In genomic region chr20:31822421-31823330, GRCh38 we compare ENCODE assay signal across 8 cellular contexts. TPM values are rescaled to one million over a fixed set of nuclear protein-coding genes. Genes with fewer than 3 reads are reported as not detected.
DNase-seq lines count a peak whose midpoint lies in the region; ATAC-seq lines count a peak whose summit lies in the region.

No MANE protein-coding gene starts in this region.

- H3K27ac ChIP-seq in caudate nucleus (ENCODE audit: low read depth, low read length): no peak overlapping the region

- ATAC-seq in HG02678 (IDR thresholded peaks at IDR 0.05; ENCODE audit: unreplicated experiment) (peak; percentile 75), left lobe of liver (peak; percentile 94)
- ATAC-seq in activated CD4-positive, CD25-positive, alpha-beta regulatory T cell treated with anti-CD3 and anti-CD28 coated beads, Interleukin-2, amount 50 U/mL, for 24 hours: peak; percentile 80

- DNase-seq in DMS53 treated with DMSO at 0.1 percent for 48 hours (lab: John Stamatoyannopoulos, UW; ENCODE audit: unreplicated experiment) (peak; percentile 58), NCI-H2196 (lab: John Stamatoyannopoulos, UW; ENCODE audit: unreplicated experiment) (peak; percentile 95), caudate nucleus (lab: John Stamatoyannopoulos, UW) (peak in 55 of 61 donors; percentile 6 to 76 (median 42)), left lobe of liver (ENCODE audit: low spot score) (peak; percentile 75), KG1 (lab: John Stamatoyannopoulos, UW) (no peak)
- DNase-seq in stimulated activated CD4-positive, alpha-beta T cell treated with anti-CD3 and anti-CD28 coated beads, Interleukin-4, amount 100 ng/mL, for 24 hours: peak; percentile 77

RNA-seq across cellular contexts. Expression of gene MYLK2, which starts 3.5 kb away (rescaled TPM):
- not detected for total RNA-seq in left lobe of liver

RNA-seq across cellular contexts. Expression of gene FOXS1, which starts 22.7 kb away (rescaled TPM):
- total RNA-seq in left lobe of liver: not detected

RNA-seq across cellular contexts. Expression of gene DUSP15, which starts 47.7 kb away (rescaled TPM):
- total RNA-seq in left lobe of liver: 0.38 TPM

RNA-seq across cellular contexts. Expression of gene TTLL9, which starts 47.8 kb away (rescaled TPM):
- total RNA-seq in left lobe of liver: not detected
